ENCODE assay signal across 18 cellular contexts in genomic region chr2:162107361-162107901, GRCh38. TPM values are rescaled to one million over a fixed set of nuclear protein-coding genes. Genes with fewer than 3 reads are reported as not detected.
A peak's percentile ranks its signal among the peaks of the same experiment; 100 is the strongest.
DNase-seq lines count a peak whose midpoint lies in the region; ATAC-seq and FAIRE-seq lines count a peak whose summit lies in the region.
"Had no signal": no experiment of that assay in that cellular context is flagged by ENCODE, and none has a peak within 500 bp of the region (broad histone marks: within the 10 kb centered on the region; RNA-seq: fewer than 3 reads in every experiment).

No MANE protein-coding gene starts in this region.

- no peaks in the 10 kb centered on the region for H3K36me3 ChIP-seq in small intestine (ENCODE audit: control insufficient read depth in 2 of 2, insufficient read depth in 2 of 2, low read length in 2 of 2)

- H3K27me3 ChIP-seq in small intestine (ENCODE audit: control insufficient read depth in 2 of 2, insufficient read depth in 2 of 2, low read length in 2 of 2): no peaks in the 10 kb centered on the region

- H3K4me1 ChIP-seq in small intestine (ENCODE audit: control insufficient read depth in 2 of 2, insufficient read depth in 1 of 2, low read depth in 1 of 2, low read length in 1 of 2): peaks cover 0 to under 1% of the 10 kb centered on the region in 2 donors

- no peak overlapping the region for H3K4me3 ChIP-seq in small intestine (ENCODE audit: low read depth in 1 of 2, low read length in 2 of 2)
- H3K4me3 ChIP-seq: GM23248 had no signal

- 15 to 49% (median 39%) methylated on average over 4 of the region's 4 CpGs for WGBS in small intestine, 3 donors

- DNase-seq in left ventricle myocardium superior (no peak), Right ventricle myocardium inferior (ENCODE audit: missing footprints) (no peak), HT-29 (ENCODE audit: low spot score) (peak; percentile 60), small intestine (peak; percentile 39), NCI-H187 treated with DMSO at 0.1 percent for 48 hours (lab: John Stamatoyannopoulos, UW) (no peak)
- DNase-seq: CD8-positive, alpha-beta T cell; COR-L47; GM23248 had no signal

- FAIRE-seq in TTC549 (lab: Jason Lieb, UNC) (peak; percentile 87), small intestine (lab: Jason Lieb, UNC) (no peak)
- FAIRE-seq: GM18507, H54 had no signal

- peak; percentile 57 for ATAC-seq in left ventricle myocardium superior
- ATAC-seq in Right ventricle myocardium inferior: no peak
- ATAC-seq in GM18502 (IDR thresholded peaks at IDR 0.05; ENCODE audit: poor library complexity, unreplicated experiment): no peak
- ATAC-seq: CD8-positive, alpha-beta T cell had no signal

- intact Hi-C loops in left ventricle myocardium superior (cut with micrococcal nuclease) (no loop called here), Right ventricle myocardium inferior (cut with DNase I) (no loop called here)

- H3K9me3 ChIP-seq in small intestine (ENCODE audit: control insufficient read depth, low read depth): no peaks in the 10 kb centered on the region

- H3K27ac ChIP-seq in small intestine (ENCODE audit: low read depth in 1 of 2, low read length in 1 of 2): no peak overlapping the region
- H3K27ac ChIP-seq: GM23248, HL-60 had no signal

RNA-seq across cellular contexts. Expression of gene DPP4, which starts 33.4 kb away (rescaled TPM):
- total RNA-seq in left ventricle myocardium superior: 6.7 TPM
- 5.4 TPM for total RNA-seq in Right ventricle myocardium inferior
- 12.7 and 19.0 TPM in 2 replicates for total RNA-seq in HT-29 (2014; rRNA removed; shearing (Covaris generic))
- polyA plus RNA-seq in small intestine: 10 to 100 TPM; 35.8 to 52.4 (median 51.7) TPM

RNA-seq across cellular contexts. Expression of gene GCG, which starts 44.6 kb away (rescaled TPM):
- not detected for total RNA-seq in left ventricle myocardium superior
- not detected for total RNA-seq in Right ventricle myocardium inferior
- not detected in 2 replicates for total RNA-seq in HT-29 (2014; rRNA removed; shearing (Covaris generic))
- polyA plus RNA-seq in small intestine: 10 to 100 TPM in 2 of 3 donors, 1 to 10 TPM in 1; 4.1 to 15.5 (median 12.7) TPM
- total RNA-seq: A673; CD8-positive, alpha-beta T cell; Daoy; GM23248 had no signal
- polyA plus RNA-seq: BJ, CD14-positive monocyte, GM23248, IgD-negative memory B cell had no signal

Comparison
In these comparisons a context has a peak if more than half of its experiments do, and no peak if none do; other contexts are left out.
1. DNase-seq: peak in HT-29 (single experiment) and small intestine (single experiment); none in left ventricle myocardium superior (single experiment), Right ventricle myocardium inferior (single experiment) and NCI-H187 treated with DMSO at 0.1 percent for 48 hours (single experiment).